10 cellular contexts compared by ENCODE assay signal in genomic region chr4:163865010-163865409, GRCh38.
"Had no signal": no experiment of that assay in that cellular context is flagged by ENCODE, and none has a peak within 500 bp of the region (broad histone marks: within the 10 kb centered on the region; RNA-seq: fewer than 3 reads in every experiment).

No MANE protein-coding gene starts in this region.

- H3K9me3 Mint-ChIP-seq: GM23338, H9 had no signal

- H3K27ac ChIP-seq: HL-60 had no signal

- FAIRE-seq: H1, H54, HepG2 had no signal

- H3K4me3 ChIP-seq: GM23338 had no signal

- ATAC-seq: GM23338, HepG2 had no signal

- DNase-seq: H9, HCEC 1CT, HFFc6, KBM-7 had no signal

- H3K4me2 ChIP-seq: GM23338 had no signal

- H3K27ac Mint-ChIP-seq: GM23338, H9, HFFc6, IgD-negative memory B cell had no signal

- H2AFZ ChIP-seq: GM23338 had no signal

- H3K36me3 Mint-ChIP-seq: IgD-negative memory B cell had no signal

- H3K4me1 Mint-ChIP-seq: GM23338, H9 had no signal

- H3K4me3 Mint-ChIP-seq: GM23338, H9, HFFc6, IgD-negative memory B cell had no signal
